11 cellular contexts compared by ENCODE assay signal in the genomic region with DNA sequence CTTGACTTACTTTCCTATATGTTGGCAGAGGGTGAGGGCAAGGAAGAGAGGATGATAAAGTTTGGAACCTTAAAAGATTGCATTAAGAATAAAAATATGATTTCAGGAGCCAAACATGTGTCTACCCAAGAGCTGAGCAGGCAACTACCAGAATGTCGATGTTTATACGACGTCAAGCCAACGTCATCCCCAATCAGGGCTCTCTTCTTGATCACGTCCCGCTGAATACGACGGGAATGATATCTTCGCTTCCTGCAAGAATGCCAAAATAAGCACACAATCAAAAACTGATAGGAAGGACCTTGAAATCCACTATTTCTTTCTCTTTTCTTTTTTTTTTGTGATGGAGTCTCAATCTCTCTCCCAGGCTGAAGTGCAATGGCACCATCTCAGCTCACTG.
"Had no signal": no experiment of that assay in that cellular context is flagged by ENCODE, and none has a peak within 500 bp of the region (broad histone marks: within the 10 kb centered on the region; RNA-seq: fewer than 3 reads in every experiment).

No MANE protein-coding gene starts in this region.

- H3K27ac Mint-ChIP-seq: GM23338, H9, HFFc6 had no signal

- H3K9ac ChIP-seq: GM23248 had no signal

- FAIRE-seq: H1, H54 had no signal

- H3K4me1 ChIP-seq: HAP-1 had no signal

- ATAC-seq: GM23338, HCT116 had no signal

- DNase-seq: GM23248, GOT3, H7, H9, HCEC 1CT, HFFc6 had no signal

- H3K4me3 ChIP-seq: GM23248, GM23338, HAP-1 had no signal

- H3K4me2 ChIP-seq: GM23338 had no signal

- H3K4me3 Mint-ChIP-seq: GM23338, H9, HFFc6 had no signal

- H3K9me3 ChIP-seq: HAP-1 had no signal

- H3K27ac ChIP-seq: GM23248 had no signal

- H2AFZ ChIP-seq: GM23248, GM23338 had no signal

- H3K4me1 Mint-ChIP-seq: GM23338, H9 had no signal

- H3K9me3 Mint-ChIP-seq: GM23338, H9, HFFc6 had no signal
